ENCODE assay signal across 28 cellular contexts in genomic region chr11:100459791-100460190, GRCh38.
"Had no signal": no experiment of that assay in that cellular context is flagged by ENCODE, and none has a peak within 500 bp of the region (broad histone marks: within the 10 kb centered on the region; RNA-seq: fewer than 3 reads in every experiment).

No MANE protein-coding gene starts in this region.

- H2AFZ ChIP-seq: hepatocyte had no signal

- H3K9me3 Mint-ChIP-seq: endodermal cell had no signal

- H3K4me1 ChIP-seq: foreskin keratinocyte, gastroesophageal sphincter, heart left ventricle, left lung, prostate gland, right atrium auricular region, sigmoid colon, spleen, testis, tibial artery, upper lobe of right lung, uterus had no signal

- H3K4me1 Mint-ChIP-seq: endodermal cell; naive B cell; stimulated activated memory B cell treated with anti-CD40 and anti-IgM and Interleukin-4, amounts not matched to agents 10 μg/mL and 1 μg/mL and 100 μg/mL, for 72 hours had no signal

- H3K27me3 ChIP-seq: foreskin keratinocyte, gastroesophageal sphincter, heart left ventricle, hepatocyte, left lung, right atrium auricular region, sigmoid colon, spleen, testis, tibial artery, upper lobe of right lung, uterus had no signal

- H3K4me3 Mint-ChIP-seq: dendritic cell treated with granulocyte-macrophage colony-stimulating factor and Interleukin-4, amounts not matched to agents 40 ng/mL and 50 ng/mL, for 4 days; endodermal cell; mesothelial cell of epicardium; naive B cell; natural killer cell treated with Interleukin-12 subunit alpha and Interleukin-12 subunit beta and Interleukin-15 and Interleukin-18, amount 100 ng/mL, for 72 hours; stimulated activated memory B cell treated with anti-CD40 and anti-IgM and Interleukin-4, amounts not matched to agents 10 μg/mL and 1 μg/mL and 100 μg/mL, for 72 hours had no signal

- H3K4me2 ChIP-seq: hepatocyte had no signal

- H3K36me3 Mint-ChIP-seq: mesothelial cell of epicardium; naive B cell; natural killer cell treated with Interleukin-12 subunit alpha and Interleukin-12 subunit beta and Interleukin-15 and Interleukin-18, amount 100 ng/mL, for 72 hours; stimulated activated memory B cell treated with anti-CD40 and anti-IgM and Interleukin-4, amounts not matched to agents 10 μg/mL and 1 μg/mL and 100 μg/mL, for 72 hours had no signal

- H3K27ac ChIP-seq: epithelial cell of prostate, foreskin keratinocyte, gastroesophageal sphincter, heart left ventricle, hepatocyte, left lung, prostate gland, right atrium auricular region, sigmoid colon, spleen, testis, tibial artery, upper lobe of right lung, uterus had no signal

- H3K79me2 ChIP-seq: hepatocyte had no signal

- H3K36me3 ChIP-seq: gastroesophageal sphincter, heart left ventricle, left lung, prostate gland, right atrium auricular region, sigmoid colon, spleen, tibial artery, upper lobe of right lung, uterus had no signal

- H3K27me3 Mint-ChIP-seq: dendritic cell treated with granulocyte-macrophage colony-stimulating factor and Interleukin-4, amounts not matched to agents 40 ng/mL and 50 ng/mL, for 4 days; naive B cell; natural killer cell treated with Interleukin-12 subunit alpha and Interleukin-12 subunit beta and Interleukin-15 and Interleukin-18, amount 100 ng/mL, for 72 hours; stimulated activated memory B cell treated with anti-CD40 and anti-IgM and Interleukin-4, amounts not matched to agents 10 μg/mL and 1 μg/mL and 100 μg/mL, for 72 hours had no signal

- H3K9me3 ChIP-seq: gastroesophageal sphincter, heart left ventricle, mucosa of descending colon, prostate gland, sigmoid colon, testis, tibial artery, upper lobe of right lung, uterus had no signal

- DNase-seq: effector CD8-positive, alpha-beta T cell; endodermal cell; foreskin keratinocyte; heart left ventricle; kidney; left lung; mesenchymal stem cell; mucosa of descending colon; naive B cell; nucleus accumbens; sigmoid colon; spleen; stimulated activated CD4-positive, alpha-beta T cell treated with anti-CD3 and anti-CD28 coated beads, Interleukin-4, amount 100 ng/mL, for 4 hours; stimulated activated naive CD8-positive, alpha-beta T cell treated with anti-CD3 and anti-CD28 coated beads, Interleukin-15, Interleukin-2, amounts not matched to agents 100 U/mL and 50 U/mL, for 24 hours; substantia nigra; testis; tibial artery; upper lobe of right lung; uterus had no signal

- H3K4me3 ChIP-seq: gastroesophageal sphincter, heart left ventricle, hepatocyte, left lung, mucosa of descending colon, prostate gland, right atrium auricular region, sigmoid colon, spleen, testis, tibial artery, upper lobe of right lung, uterus had no signal

- H3K27ac Mint-ChIP-seq: dendritic cell treated with granulocyte-macrophage colony-stimulating factor and Interleukin-4, amounts not matched to agents 40 ng/mL and 50 ng/mL, for 4 days; endodermal cell; naive B cell; natural killer cell treated with Interleukin-12 subunit alpha and Interleukin-12 subunit beta and Interleukin-15 and Interleukin-18, amount 100 ng/mL, for 72 hours; stimulated activated memory B cell treated with anti-CD40 and anti-IgM and Interleukin-4, amounts not matched to agents 10 μg/mL and 1 μg/mL and 100 μg/mL, for 72 hours had no signal
